In the genomic region with DNA sequence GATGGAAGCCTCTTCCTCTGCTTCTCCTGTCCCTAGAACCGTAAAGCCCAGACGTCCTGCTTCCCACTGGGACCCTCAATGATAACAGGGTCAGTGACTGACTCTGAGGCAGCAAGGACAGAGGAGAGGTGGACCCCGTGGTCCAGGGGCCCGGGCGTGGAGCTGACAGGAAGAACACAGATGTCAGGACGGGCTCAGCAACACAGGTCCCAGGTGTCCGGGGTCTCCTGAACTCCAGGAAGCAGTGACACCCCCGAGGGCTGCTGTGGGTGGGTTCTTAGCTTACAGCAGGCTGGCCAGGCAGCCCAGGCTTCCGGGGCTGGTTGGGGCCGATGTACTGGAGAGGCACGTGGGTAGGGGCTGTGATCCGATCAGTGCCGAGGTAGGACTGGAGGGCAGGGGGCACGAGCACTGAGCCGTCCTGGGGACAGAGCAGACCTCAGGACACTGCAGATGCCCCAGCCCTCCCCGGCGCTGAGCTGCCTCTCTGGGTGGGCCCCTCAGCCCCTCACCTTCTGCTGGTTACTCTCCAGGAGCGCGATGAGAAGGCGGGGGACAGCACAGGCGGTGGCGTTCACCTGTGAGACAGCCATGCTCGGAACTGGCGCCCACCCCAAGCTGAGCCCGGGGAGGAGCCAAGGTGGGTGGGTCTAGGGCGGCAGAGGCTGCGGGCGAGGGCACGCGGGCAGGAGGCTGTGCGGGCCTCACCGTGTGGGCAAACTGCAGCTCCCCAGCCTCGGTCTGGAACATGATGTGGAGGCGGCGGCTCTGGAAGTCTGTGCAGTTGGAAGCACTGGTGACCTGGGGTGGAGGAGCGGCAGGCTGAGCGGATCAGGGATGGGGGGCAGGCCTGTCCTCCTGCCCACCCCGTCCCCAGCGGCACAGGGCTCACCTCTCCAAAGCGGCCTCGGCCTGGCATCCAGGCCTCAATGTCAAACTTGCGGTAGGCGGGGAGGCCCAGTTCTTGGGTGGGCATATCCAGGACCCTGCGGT, we compare ENCODE assay signal across 3 cellular contexts.
TF ChIP-seq lines count a peak whose summit lies in the region.

No MANE protein-coding gene starts in this region.

TF ChIP-seq in SK-N-SH, 30 proteins besides CTCF, POLR2A, EP300 and RAD21:
- TF ChIP-seq GABPA (IDR thresholded peaks at IDR 0.05; ENCODE audit: low read depth), result no peak
- TF ChIP-seq POLR2AphosphoS5 (IDR thresholded peaks at IDR 0.05; ENCODE audit: low read depth, low read length), result no peak
- TF ChIP-seq FOXJ3 (CRISPR knock-in tag; IDR thresholded peaks at IDR 0.05), result no peak
- no peak for TF ChIP-seq MXI1 (IDR thresholded peaks at IDR 0.05; ENCODE audit: low read depth, low read length)
- TF ChIP-seq RXRA (IDR thresholded peaks at IDR 0.05; ENCODE audit: borderline replicate concordance, low read depth), result no peak
- TF ChIP-seq, protein P1, sequence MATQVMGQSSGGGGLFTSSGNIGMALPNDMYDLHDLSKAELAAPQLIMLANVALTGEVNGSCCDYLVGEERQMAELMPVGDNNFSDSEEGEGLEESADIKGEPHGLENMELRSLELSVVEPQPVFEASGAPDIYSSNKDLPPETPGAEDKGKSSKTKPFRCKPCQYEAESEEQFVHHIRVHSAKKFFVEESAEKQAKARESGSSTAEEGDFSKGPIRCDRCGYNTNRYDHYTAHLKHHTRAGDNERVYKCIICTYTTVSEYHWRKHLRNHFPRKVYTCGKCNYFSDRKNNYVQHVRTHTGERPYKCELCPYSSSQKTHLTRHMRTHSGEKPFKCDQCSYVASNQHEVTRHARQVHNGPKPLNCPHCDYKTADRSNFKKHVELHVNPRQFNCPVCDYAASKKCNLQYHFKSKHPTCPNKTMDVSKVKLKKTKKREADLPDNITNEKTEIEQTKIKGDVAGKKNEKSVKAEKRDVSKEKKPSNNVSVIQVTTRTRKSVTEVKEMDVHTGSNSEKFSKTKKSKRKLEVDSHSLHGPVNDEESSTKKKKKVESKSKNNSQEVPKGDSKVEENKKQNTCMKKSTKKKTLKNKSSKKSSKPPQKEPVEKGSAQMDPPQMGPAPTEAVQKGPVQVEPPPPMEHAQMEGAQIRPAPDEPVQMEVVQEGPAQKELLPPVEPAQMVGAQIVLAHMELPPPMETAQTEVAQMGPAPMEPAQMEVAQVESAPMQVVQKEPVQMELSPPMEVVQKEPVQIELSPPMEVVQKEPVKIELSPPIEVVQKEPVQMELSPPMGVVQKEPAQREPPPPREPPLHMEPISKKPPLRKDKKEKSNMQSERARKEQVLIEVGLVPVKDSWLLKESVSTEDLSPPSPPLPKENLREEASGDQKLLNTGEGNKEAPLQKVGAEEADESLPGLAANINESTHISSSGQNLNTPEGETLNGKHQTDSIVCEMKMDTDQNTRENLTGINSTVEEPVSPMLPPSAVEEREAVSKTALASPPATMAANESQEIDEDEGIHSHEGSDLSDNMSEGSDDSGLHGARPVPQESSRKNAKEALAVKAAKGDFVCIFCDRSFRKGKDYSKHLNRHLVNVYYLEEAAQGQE (IDR thresholded peaks at IDR 0.05; ENCODE audit: low read depth, low read length), result no peak
- no peak for TF ChIP-seq CHD2 (IDR thresholded peaks at IDR 0.05; ENCODE audit: low read length, partially characterized antibody)
- TF ChIP-seq ELF1 (IDR thresholded peaks at IDR 0.05), result no peak
- no peak for TF ChIP-seq GATA2 (CRISPR knock-in tag; IDR thresholded peaks at IDR 0.05)
- TF ChIP-seq RFX5 (IDR thresholded peaks at IDR 0.05; ENCODE audit: low read length), result no peak

TF ChIP-seq in SK-N-SH treated with all-trans-retinoic acid at 6 μM for 48 hours, 23 proteins besides CTCF, POLR2A, EP300 and RAD21:
- no peak for TF ChIP-seq ARNTL (CRISPR knock-in tag; IDR thresholded peaks at IDR 0.05; ENCODE audit: borderline replicate concordance, low read depth)
- no peak for TF ChIP-seq PPARA (CRISPR knock-in tag; IDR thresholded peaks at IDR 0.05; ENCODE audit: borderline replicate concordance)
- TF ChIP-seq CSDC2 (CRISPR knock-in tag; IDR thresholded peaks at IDR 0.05), result no peak
- TF ChIP-seq ZNF565 (CRISPR knock-in tag; conservative IDR thresholded peaks at IDR 0.05; ENCODE audit: low read depth), result no peak
TF ChIP-seq in SK-N-SH treated with all-trans-retinoic acid at 6 μM for 48 hours: peak in this region for 0.

TF ChIP-seq in HepG2, 621 proteins besides CTCF, POLR2A, EP300 and RAD21:
- peak; percentile 83 for TF ChIP-seq AGO2 (optimal IDR thresholded peaks at IDR 0.05; ENCODE audit: low read depth, low read length)
- 0 out of 2 replicates have a peak, but pooled peaks have one; percentile 20 for TF ChIP-seq RBFOX2 (IDR thresholded peaks at IDR 0.05; ENCODE audit: low read depth, low read length)
- TF ChIP-seq YEATS2 (CRISPR knock-in tag; IDR thresholded peaks at IDR 0.05; ENCODE audit: borderline replicate concordance), result no peak
- TF ChIP-seq MIER3 (CRISPR knock-in tag; IDR thresholded peaks at IDR 0.05; ENCODE audit: borderline replicate concordance), result no peak
- TF ChIP-seq ZNF138 (CRISPR knock-in tag; IDR thresholded peaks at IDR 0.05; ENCODE audit: low read depth), result no peak
